9 cellular contexts compared by ENCODE assay signal in genomic region chr17:7703584-7704574, GRCh38. TPM values are rescaled to one million over a fixed set of nuclear protein-coding genes. Genes with fewer than 3 reads are reported as not detected.
DNase-seq lines count a peak whose midpoint lies in the region; ATAC-seq and TF ChIP-seq lines count a peak whose summit lies in the region.
"Had no signal": no experiment of that assay in that cellular context is flagged by ENCODE, and none has a peak within 500 bp of the region (broad histone marks: within the 10 kb centered on the region; RNA-seq: fewer than 3 reads in every experiment).

No MANE protein-coding gene starts in this region.

- no peaks in the 10 kb centered on the region for H3K36me3 ChIP-seq in neural cell (ENCODE audit: insufficient read depth, low read length)

- H3K4me3 ChIP-seq in neural cell (ENCODE audit: low read length) = peak overlapping the region; percentile 98
- H3K4me3 ChIP-seq: lung had no signal

- peak overlapping the region; percentile 90 for H3K4me2 ChIP-seq in neural cell (ENCODE audit: low read length)

- H3K9ac ChIP-seq in neural cell (ENCODE audit: low read length) = peak overlapping the region; percentile 93

- peaks cover 3% of the 10 kb centered on the region for H4K20me1 ChIP-seq in neural cell (ENCODE audit: insufficient read depth)

- TF ChIP-seq EP300 in neural cell (conservative IDR thresholded peaks at IDR 0.05; ENCODE audit: poor library complexity, severe bottlenecking) = peak; percentile 71

- H3K9me3 ChIP-seq in neural cell (ENCODE audit: low read length) = no peaks in the 10 kb centered on the region

- H3K27me3 ChIP-seq in neural cell (ENCODE audit: insufficient read depth, low read depth, low read length) = no peaks in the 10 kb centered on the region

- H3K4me1 Mint-ChIP-seq in effector memory CD8-positive, alpha-beta T cell (ENCODE audit: low read depth in 2 of 2) = peaks cover 15 to 17% of the 10 kb centered on the region in 2 donors

- peak overlapping the region; percentile 81 for H3K4me3 Mint-ChIP-seq in effector memory CD8-positive, alpha-beta T cell

- TF ChIP-seq CTCF in neural cell (IDR thresholded peaks at IDR 0.05; ENCODE audit: poor library complexity, severe bottlenecking) = no peak

- H3F3A ChIP-seq in neural cell (ENCODE audit: insufficient read depth, low read length, poor library complexity, severe bottlenecking) = peaks cover 6% of the 10 kb centered on the region

- DNase-seq in GM03348 (ENCODE audit: low spot score) (peak; percentile 39), NCI-H69 (lab: John Stamatoyannopoulos, UW) (peak; percentile 77), T-helper 1 cell (no peak), T1000 (lab: John Stamatoyannopoulos, UW) (no peak)
- no peak for DNase-seq in effector memory CD8-positive, alpha-beta T cell

- H3K9me2 ChIP-seq in neural cell (ENCODE audit: insufficient read depth, low read length) = no peaks in the 10 kb centered on the region

- TF ChIP-seq RAD21 in neural cell (conservative IDR thresholded peaks at IDR 0.05) = no peak

- no peaks in the 10 kb centered on the region for H3K9me3 Mint-ChIP-seq in effector memory CD8-positive, alpha-beta T cell

- H3K79me2 ChIP-seq in neural cell (replicated peaks; ENCODE audit: insufficient read depth, low read length) = peaks cover 34% of the 10 kb centered on the region

- H3K36me3 Mint-ChIP-seq in effector memory CD8-positive, alpha-beta T cell (ENCODE audit: insufficient read depth) = peaks cover 15% of the 10 kb centered on the region

- peak; percentile 51 for ATAC-seq in effector memory CD8-positive, alpha-beta T cell (replicated peaks)
- ATAC-seq in GM21515 (IDR thresholded peaks at IDR 0.05; ENCODE audit: unreplicated experiment) (no peak), GM21381 (IDR thresholded peaks at IDR 0.05; ENCODE audit: unreplicated experiment) (no peak)

- H3K27ac Mint-ChIP-seq in effector memory CD8-positive, alpha-beta T cell = peak overlapping the region in 1 of 2 donors; percentile 9

- H3K27me3 Mint-ChIP-seq in effector memory CD8-positive, alpha-beta T cell = peaks cover 57 to 76% of the 10 kb centered on the region in 2 donors

- peak overlapping the region; percentile 81 for H2AFZ ChIP-seq in neural cell (ENCODE audit: low read depth, low read length)

- H3K27ac ChIP-seq in neural cell (ENCODE audit: low read length) = peak overlapping the region; percentile 95

TF ChIP-seq in neural cell, 6 proteins besides CTCF, POLR2A, EP300 and RAD21:
- TF ChIP-seq POLR2AphosphoS5 (IDR thresholded peaks at IDR 0.05) = peak; percentile 78
- TF ChIP-seq SMC3 (conservative IDR thresholded peaks at IDR 0.05; ENCODE audit: poor library complexity) = no peak
- no peak for TF ChIP-seq EZH2 (IDR thresholded peaks at IDR 0.05; ENCODE audit: borderline replicate concordance, insufficient read depth, low read length, poor library complexity, severe bottlenecking)
- TF ChIP-seq TAF1 (IDR thresholded peaks at IDR 0.05; ENCODE audit: low read depth) = no peak
- no peak for TF ChIP-seq REST (IDR thresholded peaks at IDR 0.05; ENCODE audit: borderline replicate concordance)
- TF ChIP-seq MXI1 (conservative IDR thresholded peaks at IDR 0.05; ENCODE audit: poor library complexity, severe bottlenecking) = peak; percentile 69

RNA-seq across cellular contexts. Expression of gene EFNB3, which starts 1.1 kb away (rescaled TPM):
- polyA plus RNA-seq in neural cell = 36.4 and 46.5 TPM in 2 replicates
- polyA minus RNA-seq in neural cell = 36.3 and 40.2 TPM in 2 replicates

RNA-seq across cellular contexts. Expression of gene DNAH2, which starts 13.7 kb away (rescaled TPM):
- polyA plus RNA-seq in neural cell = 2.0 and 2.1 TPM in 2 replicates
- polyA minus RNA-seq in neural cell = 2.8 and 4.1 TPM in 2 replicates

RNA-seq across cellular contexts. Expression of gene WRAP53, which starts 15.6 kb away (rescaled TPM):
- 20.1 and 22.4 TPM in 2 replicates for polyA plus RNA-seq in neural cell
- polyA minus RNA-seq in neural cell = 13.8 and 16.8 TPM in 2 replicates

RNA-seq across cellular contexts. Expression of gene TP53, which starts 16.6 kb away (rescaled TPM):
- polyA plus RNA-seq in neural cell = 13.8 and 14.3 TPM in 2 replicates
- 15.3 and 16.3 TPM in 2 replicates for polyA minus RNA-seq in neural cell

RNA-seq across cellular contexts. Expression of gene ATP1B2, which starts 53.2 kb away (rescaled TPM):
- 3.2 and 4.2 TPM in 2 replicates for polyA plus RNA-seq in neural cell
- 4.9 and 6.0 TPM in 2 replicates for polyA minus RNA-seq in neural cell

Comparison
In these comparisons a context has a peak if more than half of its experiments do, and no peak if none do; other contexts are left out.
1. DNase-seq: peak in GM03348 (single experiment) and NCI-H69 (single experiment); none in effector memory CD8-positive, alpha-beta T cell (0 of 3), T-helper 1 cell (0 of 5) and T1000 (single experiment).